In the genomic region with DNA sequence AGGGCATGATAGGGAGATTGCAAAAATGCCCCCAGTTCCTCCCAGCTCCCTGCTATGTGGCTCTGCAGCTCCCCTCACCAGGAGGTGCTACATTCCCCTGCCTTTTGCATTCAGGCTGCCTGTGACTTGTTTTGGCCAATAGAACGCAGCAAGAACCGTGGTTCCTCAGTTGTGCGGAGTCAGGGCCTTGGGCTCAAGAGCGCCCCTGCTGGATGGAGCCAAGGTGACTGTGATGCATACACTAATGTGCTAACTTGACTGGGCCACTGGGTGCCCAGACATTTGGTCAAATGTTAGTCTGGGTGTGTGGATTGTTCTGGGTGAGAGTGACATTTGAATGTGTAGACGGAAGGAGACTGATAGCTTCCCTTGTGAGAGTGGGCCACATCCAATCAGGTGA, we compare ENCODE assay signal across 14 cellular contexts.
DNase-seq lines count a peak whose midpoint lies in the region; TF ChIP-seq lines count a peak whose summit lies in the region.
"Had no signal": no experiment of that assay in that cellular context is flagged by ENCODE, and none has a peak within 500 bp of the region (broad histone marks: within the 10 kb centered on the region; RNA-seq: fewer than 3 reads in every experiment).

No MANE protein-coding gene starts in this region.

- H3K27me3 ChIP-seq in GM06990 (replicated peaks; ENCODE audit: control insufficient read depth, insufficient read depth, low read length) (no peaks in the 10 kb centered on the region), WERI-Rb-1 (ENCODE audit: insufficient read depth, low read depth, severe bottlenecking) (no peaks in the 10 kb centered on the region), mesendoderm (ENCODE audit: insufficient read depth, low read length, poor library complexity) (no peaks in the 10 kb centered on the region), mesenchymal stem cell (ENCODE audit: control insufficient read depth in 1 of 2, insufficient read depth in 1 of 2, low read length in 2 of 2) (peaks cover 14 to 39% of the 10 kb centered on the region in 2 experiments)
- H3K27me3 ChIP-seq: colonic mucosa had no signal

- no peak overlapping the region for H4K5ac ChIP-seq in mesendoderm (ENCODE audit: low read length)

- H3K4me2 ChIP-seq in mesendoderm (ENCODE audit: low read length) (no peak overlapping the region), mesenchymal stem cell (ENCODE audit: low read length, poor library complexity, severe bottlenecking) (no peak overlapping the region)

- no peaks in the 10 kb centered on the region for H3K79me2 ChIP-seq in mesendoderm (ENCODE audit: control insufficient read depth, insufficient read depth, low read length)

- no peak overlapping the region for H3K14ac ChIP-seq in mesenchymal stem cell (ENCODE audit: low read length in 2 of 2)

- no peaks in the 10 kb centered on the region for H3K4me1 ChIP-seq in mesendoderm (ENCODE audit: control insufficient read depth, low read depth, low read length)
- H3K4me1 ChIP-seq in mesenchymal stem cell (ENCODE audit: control insufficient read depth, insufficient read depth, low read depth, low read length): no peaks in the 10 kb centered on the region
- H3K4me1 ChIP-seq: colonic mucosa had no signal

- H2BK15ac ChIP-seq in mesendoderm (replicated peaks; ENCODE audit: low read depth) (no peak overlapping the region), mesenchymal stem cell (ENCODE audit: low read depth, poor library complexity, severe bottlenecking) (no peak overlapping the region)

- H3K27ac ChIP-seq in WERI-Rb-1 (no peak overlapping the region), mesendoderm (ENCODE audit: low read depth, low read length) (no peak overlapping the region), mesenchymal stem cell (ENCODE audit: low read length, poor library complexity, severe bottlenecking) (no peak overlapping the region)
- H3K27ac ChIP-seq: colonic mucosa had no signal

- H4K8ac ChIP-seq in mesendoderm (ENCODE audit: low read depth, low read length): no peak overlapping the region
- no peak overlapping the region for H4K8ac ChIP-seq in mesenchymal stem cell (ENCODE audit: low read length)

- H3K36me3 ChIP-seq in GM06990 (ENCODE audit: control insufficient read depth, insufficient read depth, low read length): no peaks in the 10 kb centered on the region
- H3K36me3 ChIP-seq in WERI-Rb-1: no peaks in the 10 kb centered on the region
- H3K36me3 ChIP-seq in mesendoderm (ENCODE audit: control insufficient read depth, insufficient read depth, low read length): no peaks in the 10 kb centered on the region
- no peaks in the 10 kb centered on the region for H3K36me3 ChIP-seq in mesenchymal stem cell (ENCODE audit: control insufficient read depth in 1 of 2, insufficient read depth in 2 of 2, low read depth in 1 of 2, low read length in 2 of 2)
- H3K36me3 ChIP-seq: colonic mucosa had no signal

- H3K9me3 ChIP-seq in WERI-Rb-1 (ENCODE audit: severe bottlenecking): peaks cover 9% of the 10 kb centered on the region
- peaks cover 3% of the 10 kb centered on the region for H3K9me3 ChIP-seq in mesenchymal stem cell (ENCODE audit: control insufficient read depth, low read length)
- H3K9me3 ChIP-seq: colonic mucosa had no signal

- no peak overlapping the region for H2BK12ac ChIP-seq in mesenchymal stem cell (ENCODE audit: low read length in 2 of 2)

- H3K4me3 ChIP-seq in GM06990 (replicated peaks; ENCODE audit: low read depth, low read length): no peak overlapping the region
- H3K4me3 ChIP-seq in HFF-Myc (replicated peaks; ENCODE audit: low read depth, low read length): no peak overlapping the region
- H3K4me3 ChIP-seq in WERI-Rb-1 (ENCODE audit: low read depth, low read length): no peak overlapping the region
- H3K4me3 ChIP-seq in mesendoderm (ENCODE audit: low read length): no peak overlapping the region
- no peak overlapping the region for H3K4me3 ChIP-seq in mesenchymal stem cell (ENCODE audit: insufficient read depth in 1 of 2, low read depth in 1 of 2, low read length in 2 of 2)
- H3K4me3 ChIP-seq: colonic mucosa had no signal

- DNase-seq in GM06990 (ENCODE audit: extremely low read depth, insufficient read length) (no peak), HFF-Myc (ENCODE audit: extremely low read depth, low read depth) (no peak), WERI-Rb-1 (no peak), mesendoderm (peak; percentile 37), GM19238 (ENCODE audit: insufficient read length, low spot score) (no peak), mesenchymal stem cell (no peak)
- DNase-seq in activated CD8-positive, alpha-beta memory T cell treated with anti-CD3 and anti-CD28 coated beads, Interleukin-2, amount 50 U/mL, for 4 hours: no peak
- DNase-seq: activated CD4-positive, CD25-positive, alpha-beta regulatory T cell; activated T-cell treated with anti-CD3 and anti-CD28 coated beads, Interleukin-2, amount 50 U/mL, for 1 hour; colonic mucosa; NCI-H1092; NCI-H2227 treated with DMSO at 0.1 percent for 48 hours; right cardiac atrium; stimulated activated naive CD4-positive, alpha-beta T cell had no signal

- H2AK5ac ChIP-seq in mesendoderm (ENCODE audit: low read length): no peak overlapping the region
- no peak overlapping the region for H2AK5ac ChIP-seq in mesenchymal stem cell (ENCODE audit: low read length, severe bottlenecking)

- H3K4ac ChIP-seq in mesendoderm (ENCODE audit: low read depth, low read length) (no peak overlapping the region), mesenchymal stem cell (ENCODE audit: low read depth in 1 of 2, low read length in 2 of 2) (no peak overlapping the region)

- no CpG with 5 or more reads among the region's 5 CpGs for WGBS in mesendoderm (ENCODE audit: extremely low coverage, insufficient coverage, low lambda C conversion rate)
- 93% methylated on average over 5 of the region's 5 CpGs for whole genome bisulfite sequencing in mesenchymal stem cell

- no peak overlapping the region for H4K91ac ChIP-seq in mesenchymal stem cell (ENCODE audit: low read length)

- no peak overlapping the region for H3K56ac ChIP-seq in mesendoderm (ENCODE audit: low read length)

- H3K23ac ChIP-seq in mesendoderm (ENCODE audit: low read length): no peak overlapping the region
- H3K23ac ChIP-seq in mesenchymal stem cell (ENCODE audit: low read length in 2 of 2): no peak overlapping the region

- no peaks in the 10 kb centered on the region for H3K79me1 ChIP-seq in mesendoderm (ENCODE audit: low read length)
- H3K79me1 ChIP-seq in mesenchymal stem cell (replicated peaks; ENCODE audit: low read length, poor library complexity, severe bottlenecking): no peaks in the 10 kb centered on the region

- TF ChIP-seq CTCF in GM06990 (IDR thresholded peaks at IDR 0.05; ENCODE audit: insufficient read depth, low read length, poor library complexity, severe bottlenecking): peak; percentile 41
- peak; percentile 51 for TF ChIP-seq CTCF in HFF-Myc (IDR thresholded peaks at IDR 0.05; ENCODE audit: low read depth, low read length, missing control alignments)
- TF ChIP-seq CTCF in WERI-Rb-1 (IDR thresholded peaks at IDR 0.05; ENCODE audit: low read depth, low read length): peak; percentile 63

- no peak overlapping the region for H2AFZ ChIP-seq in mesenchymal stem cell (ENCODE audit: low read depth, low read length)

- no peak overlapping the region for H3K18ac ChIP-seq in mesendoderm (ENCODE audit: low read length)
- no peak overlapping the region for H3K18ac ChIP-seq in mesenchymal stem cell (ENCODE audit: low read depth in 1 of 2, low read length in 2 of 2)

- H2BK5ac ChIP-seq in mesendoderm (ENCODE audit: low read length) (no peak overlapping the region), mesenchymal stem cell (ENCODE audit: low read depth, low read length, poor library complexity, severe bottlenecking) (no peak overlapping the region)

- no peak overlapping the region for H2BK120ac ChIP-seq in mesendoderm (ENCODE audit: low read depth, low read length)
- no peak overlapping the region for H2BK120ac ChIP-seq in mesenchymal stem cell (ENCODE audit: low read depth, low read length)

- H3K9ac ChIP-seq in mesendoderm (ENCODE audit: low read length): no peak overlapping the region
- no peak overlapping the region for H3K9ac ChIP-seq in mesenchymal stem cell (ENCODE audit: low read length)
